25 cellular contexts compared by ENCODE assay signal in the genomic region with DNA sequence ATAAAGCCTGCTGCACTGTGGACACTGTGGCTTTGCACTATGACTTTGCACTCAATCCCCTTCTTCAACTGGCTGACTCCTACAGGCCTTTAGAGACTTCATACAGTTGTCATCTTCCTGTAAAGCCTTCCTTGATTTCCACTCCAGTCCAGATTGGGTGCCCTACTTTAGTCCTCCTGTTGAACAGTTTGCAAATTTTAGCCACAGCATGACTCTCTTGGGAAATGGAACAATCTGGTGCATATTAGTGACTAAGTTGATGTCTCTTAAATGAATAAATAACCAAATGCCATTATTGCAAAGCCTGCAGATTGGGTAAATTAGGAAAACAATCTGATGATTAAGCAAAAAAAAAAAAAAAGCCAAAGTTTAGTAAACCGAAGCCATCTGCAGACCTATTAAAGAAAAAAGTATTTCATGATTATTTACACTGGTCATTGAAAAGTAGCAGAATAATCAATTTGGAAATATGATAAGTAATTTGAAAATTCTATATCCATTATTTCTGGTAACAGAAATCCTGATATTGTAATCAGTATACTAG. TPM values are rescaled to one million over a fixed set of nuclear protein-coding genes. Genes with fewer than 3 reads are reported as not detected.
DNase-seq lines count a peak whose midpoint lies in the region; ATAC-seq, FAIRE-seq and TF ChIP-seq lines count a peak whose summit lies in the region.
"Had no signal": no experiment of that assay in that cellular context is flagged by ENCODE, and none has a peak within 500 bp of the region (broad histone marks: within the 10 kb centered on the region; RNA-seq: fewer than 3 reads in every experiment).

No MANE protein-coding gene starts in this region.

- H3K9me3 Mint-ChIP-seq in HFFc6, result no peaks in the 10 kb centered on the region
- H3K9me3 Mint-ChIP-seq in stimulated activated memory B cell treated with anti-CD40 and anti-IgM and Interleukin-4, amounts not matched to agents 10 μg/mL and 1 μg/mL and 100 μg/mL, for 72 hours, result no peaks in the 10 kb centered on the region
- H3K9me3 Mint-ChIP-seq: activated CD4-positive, alpha-beta T cell treated with anti-CD3 and anti-CD28 coated beads, Interleukin-2, amount 10 ng/mL, durations not matched to agents 24 days and 14 days; activated naive CD8-positive, alpha-beta T cell treated with anti-CD3 and anti-CD28 coated beads, Interleukin-2, amount 50 U/mL, for 24 hours; activated T-cell treated with anti-CD3 and anti-CD28 coated beads, Interleukin-2, amount 50 U/mL, for 4 hours had no signal

- WGBS in pancreas, 2 donors, result 43 to 80% methylated on average over 1 of the region's 1 CpG

- H3K9me3 ChIP-seq in pancreas, result no peaks in the 10 kb centered on the region
- H3K9me3 ChIP-seq: lower lobe of right lung, Peyer's patch, transverse colon had no signal

- POLR2A ChIA-PET in BJ (lab: Charles Lee), result no interaction called here

- CTCF ChIA-PET in BJ (lab: Yijun Ruan, JAX), result interaction anchor here (1.0 kb wide), 1 partner anchor 228 kb away, joined by 4 read pairs; no protein-coding TSS in a partner anchor

- no peaks in the 10 kb centered on the region for H3K4me1 ChIP-seq in pancreas
- H3K4me1 ChIP-seq: lower lobe of right lung, Peyer's patch had no signal

- intact Hi-C loops in sciatic nerve (cut with DNase I) (no loop called here), pancreas (cut with DNase I) (no loop called here)

- no peaks in the 10 kb centered on the region for H3K27me3 ChIP-seq in BJ (ENCODE audit: control insufficient read depth, insufficient read depth, low read length)
- H3K27me3 ChIP-seq in pancreas, result no peaks in the 10 kb centered on the region
- H3K27me3 ChIP-seq: Peyer's patch, transverse colon had no signal

- H3K4me3 ChIP-seq in BJ (ENCODE audit: low read depth, low read length), result no peak overlapping the region
- H3K4me3 ChIP-seq in pancreas, result no peak overlapping the region
- H3K4me3 ChIP-seq: lower lobe of right lung, Peyer's patch, smooth muscle cell, transverse colon had no signal

- H3K36me3 ChIP-seq in BJ (ENCODE audit: control insufficient read depth, insufficient read depth, low read length) (no peaks in the 10 kb centered on the region), pancreas (no peaks in the 10 kb centered on the region)
- H3K36me3 ChIP-seq: lower lobe of right lung, Peyer's patch, transverse colon, WERI-Rb-1 had no signal

- DNase-seq in BJ (ENCODE audit: low read depth) (peak; percentile 42), HFFc6 (no peak), cerebellar cortex (ENCODE audit: low spot score) (peak; percentile 48), sciatic nerve (ENCODE audit: low spot score) (no peak), pancreas (no peak), EL (no peak)
- DNase-seq: activated CD4-positive, alpha-beta T cell treated with anti-CD3 and anti-CD28 coated beads, Interleukin-2, amount 10 ng/mL, durations not matched to agents 24 days and 14 days; activated naive CD8-positive, alpha-beta T cell treated with anti-CD3 and anti-CD28 coated beads, Interleukin-2, amount 50 U/mL, for 24 hours; activated T-cell treated with anti-CD3 and anti-CD28 coated beads, Interleukin-2, amount 50 U/mL, for 4 hours; AML-193; caudate nucleus; GF-D8; lower lobe of right lung; natural killer cell; NCI-H1694 treated with DMSO at 0.1 percent for 48 hours; NCI-H526 treated with DMSO at 0.1 percent for 48 hours; Peyer's patch; stimulated activated CD4-positive, alpha-beta T cell treated with anti-CD3 and anti-CD28 coated beads, Interleukin-2, amount 100 ng/mL, for 24 hours; SW 1271; T-helper 9 cell; transverse colon; WERI-Rb-1 had no signal

- H3K27ac ChIP-seq in pancreas, result no peak overlapping the region
- H3K27ac ChIP-seq: lower lobe of right lung, Peyer's patch, transverse colon, WERI-Rb-1 had no signal

- H3K4me1 Mint-ChIP-seq in HFFc6 (ENCODE audit: low read depth), result peaks cover 84% of the 10 kb centered on the region
- H3K4me1 Mint-ChIP-seq in stimulated activated memory B cell treated with anti-CD40 and anti-IgM and Interleukin-4, amounts not matched to agents 10 μg/mL and 1 μg/mL and 100 μg/mL, for 72 hours, result no peaks in the 10 kb centered on the region
- H3K4me1 Mint-ChIP-seq: activated CD4-positive, alpha-beta T cell treated with anti-CD3 and anti-CD28 coated beads, Interleukin-2, amount 10 ng/mL, durations not matched to agents 24 days and 14 days; activated naive CD8-positive, alpha-beta T cell treated with anti-CD3 and anti-CD28 coated beads, Interleukin-2, amount 50 U/mL, for 24 hours; natural killer cell had no signal

- H3K4me3 Mint-ChIP-seq in HFFc6, result no peak overlapping the region
- H3K4me3 Mint-ChIP-seq in stimulated activated memory B cell treated with anti-CD40 and anti-IgM and Interleukin-4, amounts not matched to agents 10 μg/mL and 1 μg/mL and 100 μg/mL, for 72 hours, result no peak overlapping the region
- H3K4me3 Mint-ChIP-seq: activated CD4-positive, alpha-beta T cell treated with anti-CD3 and anti-CD28 coated beads, Interleukin-2, amount 10 ng/mL, durations not matched to agents 24 days and 14 days; activated naive CD8-positive, alpha-beta T cell treated with anti-CD3 and anti-CD28 coated beads, Interleukin-2, amount 50 U/mL, for 24 hours; activated T-cell treated with anti-CD3 and anti-CD28 coated beads, Interleukin-2, amount 50 U/mL, for 4 hours; natural killer cell had no signal

- FAIRE-seq in pancreas (lab: Jason Lieb, UNC), result no peak
- FAIRE-seq: GM18507 had no signal

- ATAC-seq in sciatic nerve (peak; percentile 30), pancreas (no peak)
- ATAC-seq in stimulated activated memory B cell treated with anti-CD40 and anti-IgM and Interleukin-4, amounts not matched to agents 10 μg/mL and 1 μg/mL and 100 μg/mL, for 72 hours, result no peak
- ATAC-seq: activated naive CD8-positive, alpha-beta T cell treated with anti-CD3 and anti-CD28 coated beads, Interleukin-2, amount 50 U/mL, for 24 hours; activated T-cell treated with anti-CD3 and anti-CD28 coated beads, Interleukin-2, amount 50 U/mL, for 4 hours; lower lobe of right lung; natural killer cell had no signal

- H3K36me3 Mint-ChIP-seq in HFFc6 (ENCODE audit: low read depth), result peaks cover 35% of the 10 kb centered on the region
- no peaks in the 10 kb centered on the region for H3K36me3 Mint-ChIP-seq in stimulated activated memory B cell treated with anti-CD40 and anti-IgM and Interleukin-4, amounts not matched to agents 10 μg/mL and 1 μg/mL and 100 μg/mL, for 72 hours
- H3K36me3 Mint-ChIP-seq: natural killer cell had no signal

- peak overlapping the region; percentile 31; the same call in 1 of the 2 replicates for H3K27ac Mint-ChIP-seq in HFFc6
- H3K27ac Mint-ChIP-seq in stimulated activated memory B cell treated with anti-CD40 and anti-IgM and Interleukin-4, amounts not matched to agents 10 μg/mL and 1 μg/mL and 100 μg/mL, for 72 hours, result no peak overlapping the region
- H3K27ac Mint-ChIP-seq: activated CD4-positive, alpha-beta T cell treated with anti-CD3 and anti-CD28 coated beads, Interleukin-2, amount 10 ng/mL, durations not matched to agents 24 days and 14 days; activated naive CD8-positive, alpha-beta T cell treated with anti-CD3 and anti-CD28 coated beads, Interleukin-2, amount 50 U/mL, for 24 hours; natural killer cell had no signal

- TF ChIP-seq CTCF in BJ (IDR thresholded peaks at IDR 0.05; ENCODE audit: insufficient read depth, low read depth, low read length) (no peak), HFFc6 (IDR thresholded peaks at IDR 0.05) (no peak), pancreas (IDR thresholded peaks at IDR 0.05) (no peak)

- no peaks in the 10 kb centered on the region for H3K27me3 Mint-ChIP-seq in HFFc6 (ENCODE audit: insufficient read depth)
- no peaks in the 10 kb centered on the region for H3K27me3 Mint-ChIP-seq in stimulated activated memory B cell treated with anti-CD40 and anti-IgM and Interleukin-4, amounts not matched to agents 10 μg/mL and 1 μg/mL and 100 μg/mL, for 72 hours
- H3K27me3 Mint-ChIP-seq: activated CD4-positive, alpha-beta T cell treated with anti-CD3 and anti-CD28 coated beads, Interleukin-2, amount 10 ng/mL, durations not matched to agents 24 days and 14 days; activated naive CD8-positive, alpha-beta T cell treated with anti-CD3 and anti-CD28 coated beads, Interleukin-2, amount 50 U/mL, for 24 hours had no signal

RNA-seq across cellular contexts. Expression of a gene that starts 12.6 kb away (rescaled TPM):
- polyA plus RNA-seq in BJ (2011; rRNA removed) (8.8 and 19.0 TPM in 2 replicates), pancreas (1 to 10 TPM; 1.8 to 9.3 TPM)
- 12.6 and 15.4 TPM in 2 replicates for polyA minus RNA-seq in BJ (2011; rRNA and poly(A)+ RNA removed)
- 10 to 100 TPM; 71.8 to 95.7 (median 79.1) TPM for total RNA-seq in HFFc6 (2021; fragmentation: NEBNext Ultra II Directional; extraction: Animal tissue kit (Norgen Biotek cat#: 25700))
- total RNA-seq in sciatic nerve (23.4 TPM), pancreas (1 to 10 TPM in 5 of 6 donors, under 1 TPM in 1; 0.56 to 6.4 (median 2.2) TPM)
- total RNA-seq: activated CD4-positive, alpha-beta T cell treated with anti-CD3 and anti-CD28 coated beads, Interleukin-2, amount 10 ng/mL, durations not matched to agents 24 days and 14 days had no signal

Comparison
In these comparisons a context has a peak if more than half of its experiments do, and no peak if none do; other contexts are left out.
1. DNase-seq: peak in BJ (single experiment) and cerebellar cortex (single experiment); none in HFFc6 (single experiment), sciatic nerve (single experiment), pancreas (0 of 6) and EL (single experiment).